ENCODE assay signal across 19 cellular contexts in the genomic region with DNA sequence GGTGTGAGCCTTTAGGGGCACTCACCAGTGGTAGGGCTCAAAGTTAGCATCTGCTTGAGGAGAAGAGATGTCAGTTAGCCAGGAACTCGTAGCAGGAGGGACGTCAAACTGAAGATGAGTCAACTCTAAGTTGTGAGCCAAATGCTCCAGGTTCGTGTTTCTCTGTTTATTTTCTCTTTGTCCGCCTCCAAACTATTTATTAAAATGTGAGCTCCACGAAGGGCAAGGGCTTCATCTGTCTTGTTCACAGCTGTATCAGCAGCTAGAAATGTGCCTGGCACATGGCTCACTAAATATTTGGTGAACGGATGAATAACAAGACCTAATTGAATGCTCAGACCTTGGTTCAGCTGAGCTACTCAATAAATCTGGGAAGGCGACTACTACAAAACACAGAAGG.
DNase-seq lines count a peak whose midpoint lies in the region; ATAC-seq, FAIRE-seq and TF ChIP-seq lines count a peak whose summit lies in the region.
"Had no signal": no experiment of that assay in that cellular context is flagged by ENCODE, and none has a peak within 500 bp of the region (broad histone marks: within the 10 kb centered on the region; RNA-seq: fewer than 3 reads in every experiment).

No MANE protein-coding gene starts in this region.

- H3K27ac Mint-ChIP-seq in HFFc6: peak overlapping the region; percentile 63; the same call in 1 of the 2 replicates

- no peaks in the 10 kb centered on the region for H3K9me1 ChIP-seq in K562 (ENCODE audit: control insufficient read depth, insufficient read depth, low read length)

- H3K4me3 ChIP-seq in K562 (no peak overlapping the region), mesendoderm (ENCODE audit: low read length) (no peak overlapping the region), HAP-1 (no peak overlapping the region)
- H3K4me3 ChIP-seq: sigmoid colon had no signal

- H3K36me3 ChIP-seq in K562 (ENCODE audit: control insufficient read depth, insufficient read depth, low read length): no peaks in the 10 kb centered on the region
- H3K36me3 ChIP-seq in mesendoderm (ENCODE audit: control insufficient read depth, insufficient read depth, low read length): no peaks in the 10 kb centered on the region
- no peaks in the 10 kb centered on the region for H3K36me3 ChIP-seq in HAP-1 (replicated peaks)
- H3K36me3 ChIP-seq: sigmoid colon had no signal

- no peak overlapping the region for H4K5ac ChIP-seq in mesendoderm (ENCODE audit: low read length)

- no peak overlapping the region for H3K23ac ChIP-seq in mesendoderm (ENCODE audit: low read length)

- no peak for ATAC-seq in K562
- no peak for ATAC-seq in activated T-cell treated with anti-CD3 and anti-CD28 coated beads, Interleukin-2, amount 50 U/mL, for 4 hours
- no peak for ATAC-seq in GM21390 (IDR thresholded peaks at IDR 0.05; ENCODE audit: unreplicated experiment)
- ATAC-seq: T-helper 17 cell had no signal

- no TSS peak for BruUV-seq in K562 (replicated peaks; lab: Mats Ljungman, UMichigan)

- no peak for FAIRE-seq in K562 (lab: Jason Lieb, UNC)

- no peaks in the 10 kb centered on the region for H4K20me1 ChIP-seq in K562 (replicated peaks; ENCODE audit: control insufficient read depth, insufficient read depth, low read length)

- WGBS in K562 (ENCODE audit: insufficient coverage, low coverage, missing lambda C conversion rate): 62% methylated on average over 6 of the region's 7 CpGs
- no CpG with 5 or more reads among the region's 7 CpGs for WGBS in mesendoderm (ENCODE audit: extremely low coverage, insufficient coverage, low lambda C conversion rate)

- TF ChIP-seq RAD21 in K562 (CRISPR knock-in tag; conservative IDR thresholded peaks at IDR 0.05 in 1 of 2, IDR thresholded peaks at IDR 0.05 in 1 of 2): no peak

- peak overlapping the region; percentile 76 for H2AFZ ChIP-seq in K562 (ENCODE audit: low read depth, low read length)

- CTCF ChIA-PET in K562 (lab: Yijun Ruan, JAX; ENCODE audit: low intra/inter-chr PET ratio): no interaction called here

- H3K79me2 ChIP-seq in K562 (ENCODE audit: control insufficient read depth, insufficient read depth, low read length) (no peaks in the 10 kb centered on the region), mesendoderm (ENCODE audit: control insufficient read depth, insufficient read depth, low read length) (no peaks in the 10 kb centered on the region)

- H3K27ac ChIP-seq in K562 (ENCODE audit: extremely low read depth, low read depth, low read length) (peak overlapping the region; percentile 62; the same call in 2 of the 3 replicates), mesendoderm (ENCODE audit: low read depth, low read length) (no peak overlapping the region)
- H3K27ac ChIP-seq: C4-2B, KMS-11, sigmoid colon had no signal

- no peaks in the 10 kb centered on the region for H3K27me3 Mint-ChIP-seq in HFFc6 (ENCODE audit: insufficient read depth)
- H3K27me3 Mint-ChIP-seq in activated T-cell treated with anti-CD3 and anti-CD28 coated beads, Interleukin-2, amount 50 U/mL, for 4 hours (ENCODE audit: low read depth): no peaks in the 10 kb centered on the region
- H3K27me3 Mint-ChIP-seq: T-helper 17 cell had no signal

- H4K8ac ChIP-seq in mesendoderm (ENCODE audit: low read depth, low read length): no peak overlapping the region

- DNase-seq in AG20443 (ENCODE audit: low spot score): peak; percentile 69
- peak; percentile 78 for DNase-seq in HFFc6
- no peak for DNase-seq in K562 (ENCODE audit: extremely low read depth in 1 of 4, low spot score in 3 of 4)
- no peak for DNase-seq in mesendoderm
- DNase-seq in HAP-1 (ENCODE audit: low spot score in 2 of 2): no peak
- DNase-seq in NCI-H1417 (lab: John Stamatoyannopoulos, UW): no peak
- DNase-seq in activated T-cell treated with anti-CD3 and anti-CD28 coated beads, Interleukin-2, amount 50 U/mL, for 4 hours: no peak
- DNase-seq: aorta; cortex of kidney; DMS153; hypothalamus; SHP77; sigmoid colon; stimulated activated CD4-positive, alpha-beta T cell treated with anti-CD3 and anti-CD28 coated beads, Interleukin-4, amount 100 ng/mL, for 24 hours; stimulated activated CD8-positive, alpha-beta memory T cell treated with anti-CD3 and anti-CD28 coated beads, Interleukin-4, amount 100 ng/mL, for 48 hours; T-helper 17 cell had no signal

- peak overlapping the region; percentile 67 for H3K56ac ChIP-seq in mesendoderm (ENCODE audit: low read length)

- H3K9ac ChIP-seq in K562 (ENCODE audit: insufficient read depth in 1 of 2, low read depth in 2 of 2, low read length in 2 of 2): no peak overlapping the region
- no peak overlapping the region for H3K9ac ChIP-seq in mesendoderm (ENCODE audit: low read length)
- H3K9ac ChIP-seq: KMS-11 had no signal

- H3K79me1 ChIP-seq in mesendoderm (ENCODE audit: low read length): no peaks in the 10 kb centered on the region

- H3K9me3 Mint-ChIP-seq in HFFc6: no peaks in the 10 kb centered on the region
- H3K9me3 Mint-ChIP-seq in activated T-cell treated with anti-CD3 and anti-CD28 coated beads, Interleukin-2, amount 50 U/mL, for 4 hours: no peaks in the 10 kb centered on the region

- H2BK120ac ChIP-seq in mesendoderm (ENCODE audit: low read depth, low read length): no peak overlapping the region

- no peak for TF ChIP-seq EP300 in K562 (IDR thresholded peaks at IDR 0.05; ENCODE audit: low read length)

- H3K27me3 ChIP-seq in K562 (ENCODE audit: control insufficient read depth in 2 of 2, insufficient read depth in 2 of 2, low read length in 2 of 2): no peaks in the 10 kb centered on the region; a peak in 1 of 5 replicates
- no peaks in the 10 kb centered on the region for H3K27me3 ChIP-seq in mesendoderm (ENCODE audit: insufficient read depth, low read length, poor library complexity)
- H3K27me3 ChIP-seq in HAP-1 (ENCODE audit: low read depth): no peaks in the 10 kb centered on the region
- H3K27me3 ChIP-seq: sigmoid colon had no signal

- POLR2A ChIA-PET in K562 (lab: Yijun Ruan, JAX): no interaction called here

- peaks cover 34% of the 10 kb centered on the region for H3K4me1 Mint-ChIP-seq in HFFc6 (ENCODE audit: low read depth)
- H3K4me1 Mint-ChIP-seq in activated T-cell treated with anti-CD3 and anti-CD28 coated beads, Interleukin-2, amount 50 U/mL, for 4 hours (ENCODE audit: low read depth): peaks cover 16% of the 10 kb centered on the region

- H3K9me3 ChIP-seq in K562 (replicated peaks; ENCODE audit: control insufficient read depth, insufficient read depth, low read depth, low read length) (no peaks in the 10 kb centered on the region), HAP-1 (no peaks in the 10 kb centered on the region)
- H3K9me3 ChIP-seq: sigmoid colon had no signal

- peaks cover 8 to 50% of the 10 kb centered on the region in 2 experiments; a peak in 4 of 5 replicates for H3K4me1 ChIP-seq in K562 (replicated peaks in 1 of 2; ENCODE audit: control insufficient read depth in 2 of 2, insufficient read depth in 2 of 2, low read length in 2 of 2)
- H3K4me1 ChIP-seq in mesendoderm (ENCODE audit: control insufficient read depth, low read depth, low read length): peaks cover 4% of the 10 kb centered on the region
- H3K4me1 ChIP-seq in HAP-1: peaks cover 7% of the 10 kb centered on the region
- H3K4me1 ChIP-seq: sigmoid colon had no signal

- no peak overlapping the region for H2BK15ac ChIP-seq in mesendoderm (replicated peaks; ENCODE audit: low read depth)

- H3K18ac ChIP-seq in mesendoderm (ENCODE audit: low read length): no peak overlapping the region

- TF ChIP-seq CTCF in HFFc6 (IDR thresholded peaks at IDR 0.05) (no peak), K562 (IDR thresholded peaks at IDR 0.05 in 2 of 3, conservative IDR thresholded peaks at IDR 0.05 in 1 of 3; ENCODE audit: insufficient read depth in 2 of 3, low read depth in 1 of 3, low read length in 3 of 3) (no peak)

- no peak overlapping the region for H3K4ac ChIP-seq in mesendoderm (ENCODE audit: low read depth, low read length)

- no peaks in the 10 kb centered on the region for H3K36me3 Mint-ChIP-seq in HFFc6 (ENCODE audit: low read depth)
- H3K36me3 Mint-ChIP-seq in activated T-cell treated with anti-CD3 and anti-CD28 coated beads, Interleukin-2, amount 50 U/mL, for 4 hours (ENCODE audit: insufficient read depth): peaks cover 2% of the 10 kb centered on the region

- no peak overlapping the region for H2AK5ac ChIP-seq in mesendoderm (ENCODE audit: low read length)

- H3K4me3 Mint-ChIP-seq in HFFc6: peak overlapping the region; percentile 37; the same call in 1 of the 2 replicates
- H3K4me3 Mint-ChIP-seq in activated T-cell treated with anti-CD3 and anti-CD28 coated beads, Interleukin-2, amount 50 U/mL, for 4 hours: no peak overlapping the region
- H3K4me3 Mint-ChIP-seq: T-helper 17 cell had no signal

- in situ Hi-C loops in K562 (cut with MboI) (no loop called here), HAP-1 (cut with MboI; ENCODE audit: low sequenced_read_pairs) (no loop called here)

- TF ChIP-seq POLR2A in K562 (conservative IDR thresholded peaks at IDR 0.05): no peak

- intact Hi-C loops in K562 (cut with micrococcal nuclease): no loop called here

- H3K4me2 ChIP-seq in K562 (ENCODE audit: insufficient read depth, low read length) (no peak overlapping the region), mesendoderm (ENCODE audit: low read length) (no peak overlapping the region)
- H3K4me2 ChIP-seq: KMS-11 had no signal

- H2BK5ac ChIP-seq in mesendoderm (ENCODE audit: low read length): no peak overlapping the region

TF ChIP-seq in K562, 482 proteins besides CTCF, POLR2A, EP300 and RAD21 (continues in another document):
- TF ChIP-seq, protein P1, sequence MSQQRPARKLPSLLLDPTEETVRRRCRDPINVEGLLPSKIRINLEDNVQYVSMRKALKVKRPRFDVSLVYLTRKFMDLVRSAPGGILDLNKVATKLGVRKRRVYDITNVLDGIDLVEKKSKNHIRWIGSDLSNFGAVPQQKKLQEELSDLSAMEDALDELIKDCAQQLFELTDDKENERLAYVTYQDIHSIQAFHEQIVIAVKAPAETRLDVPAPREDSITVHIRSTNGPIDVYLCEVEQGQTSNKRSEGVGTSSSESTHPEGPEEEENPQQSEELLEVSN (IDR thresholded peaks at IDR 0.05; ENCODE audit: borderline replicate concordance in 1 of 2, extremely low read depth in 1 of 2, insufficient read depth in 1 of 2, insufficient read length in 1 of 2, low read depth in 1 of 2, low read length in 1 of 2, poor library complexity in 1 of 2, severe bottlenecking in 1 of 2): peak in 1 of 2 experiments; percentile 17
- TF ChIP-seq, protein P2, sequence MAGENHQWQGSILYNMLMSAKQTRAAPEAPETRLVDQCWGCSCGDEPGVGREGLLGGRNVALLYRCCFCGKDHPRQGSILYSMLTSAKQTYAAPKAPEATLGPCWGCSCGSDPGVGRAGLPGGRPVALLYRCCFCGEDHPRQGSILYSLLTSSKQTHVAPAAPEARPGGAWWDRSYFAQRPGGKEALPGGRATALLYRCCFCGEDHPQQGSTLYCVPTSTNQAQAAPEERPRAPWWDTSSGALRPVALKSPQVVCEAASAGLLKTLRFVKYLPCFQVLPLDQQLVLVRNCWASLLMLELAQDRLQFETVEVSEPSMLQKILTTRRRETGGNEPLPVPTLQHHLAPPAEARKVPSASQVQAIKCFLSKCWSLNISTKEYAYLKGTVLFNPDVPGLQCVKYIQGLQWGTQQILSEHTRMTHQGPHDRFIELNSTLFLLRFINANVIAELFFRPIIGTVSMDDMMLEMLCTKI (IDR thresholded peaks at IDR 0.05; ENCODE audit: partially characterized antibody): no peak

Comparison
In these comparisons a context has a peak if more than half of its experiments do, and no peak if none do; other contexts are left out.
1. DNase-seq: peak in AG20443 (single experiment) and HFFc6 (single experiment); none in K562 (0 of 4), mesendoderm (single experiment), HAP-1 (0 of 2), NCI-H1417 (0 of 3) and activated T-cell treated with anti-CD3 and anti-CD28 coated beads, Interleukin-2, amount 50 U/mL, for 4 hours (single experiment).